Comparison of ENCODE assay signal across 22 cellular contexts in the genomic region with DNA sequence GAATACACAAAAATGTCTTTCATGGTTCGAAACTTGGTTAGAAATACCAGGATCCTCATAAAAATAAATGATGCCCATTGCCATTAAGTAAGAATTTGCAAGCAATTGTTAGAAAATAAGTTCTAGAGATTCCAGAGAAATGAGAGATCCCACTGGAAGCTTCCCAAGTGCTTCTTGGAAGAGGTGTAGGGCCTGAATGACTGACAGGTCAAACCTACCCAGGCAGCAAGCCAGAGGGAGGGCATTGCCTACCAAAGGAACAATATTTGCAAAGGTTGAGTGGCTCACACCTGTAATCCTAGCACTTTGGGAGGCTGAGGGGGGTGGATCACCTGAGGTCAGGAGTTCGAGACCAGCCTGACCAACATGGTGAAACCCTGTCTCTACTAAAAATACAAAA.
"Had no signal": no experiment of that assay in that cellular context is flagged by ENCODE, and none has a peak within 500 bp of the region (broad histone marks: within the 10 kb centered on the region; RNA-seq: fewer than 3 reads in every experiment).

No MANE protein-coding gene starts in this region.

- H3K36me3 Mint-ChIP-seq: IgD-negative memory B cell had no signal

- ATAC-seq: K562 had no signal

- H3K36me3 ChIP-seq: MG63, SJSA1 had no signal

- H3K27ac ChIP-seq: KMS-11, SJSA1, SK-N-MC had no signal

- H3K27ac Mint-ChIP-seq: IgD-negative memory B cell had no signal

- DNase-seq: Kasumi-1, MG63, NCI-H1092, NCI-H1105 treated with DMSO at 0.1 percent for 48 hours, NCI-H1417 treated with DMSO at 0.1 percent for 48 hours, NCI-H146, NCI-H1694 treated with DMSO at 0.1 percent for 48 hours, NCI-H1930, NCI-H2081, NCI-H2107, NCI-H2227 treated with DMSO at 0.1 percent for 48 hours, NCI-H524 treated with DMSO at 0.1 percent for 48 hours, NCI-H69, NCI-H774, Right ventricle myocardium superior, RPMI8226, SIG-M5 had no signal

- H3K4me3 ChIP-seq: K562, MG63, SJSA1, SK-N-MC had no signal

- H3K4me1 ChIP-seq: SJSA1 had no signal

- H3K4me3 Mint-ChIP-seq: IgD-negative memory B cell had no signal

- H3K4me1 Mint-ChIP-seq: IgD-negative memory B cell had no signal

- H3K9me3 ChIP-seq: MG63, SJSA1 had no signal

- H3K27me3 Mint-ChIP-seq: IgD-negative memory B cell had no signal
